In genomic region chr1:232630047-232630893, GRCh38 we compare ENCODE assay signal across 1 cellular context.
TF ChIP-seq lines count a peak whose summit lies in the region.

Gene SIPA1L2, minus strand, starts transcription at chr1:232630133. Its CDS starts 114,794 bp downstream, at chr1:232515339.

TF ChIP-seq in HEK293, 187 proteins besides CTCF, POLR2A, EP300 and RAD21 (continued from another document and continues in another):
- TF ChIP-seq ZNF660 (tag by site-specific recombination; IDR thresholded peaks at IDR 0.05) = peak; percentile 92
- TF ChIP-seq HOXC10 (CRISPR knock-in tag; IDR thresholded peaks at IDR 0.05) = 0 out of 2 replicates have a peak, but pooled peaks have one; percentile 13
- TF ChIP-seq ZNF138 (tag by site-specific recombination; IDR thresholded peaks at IDR 0.05; ENCODE audit: borderline replicate concordance) = no peak
- peak; percentile 33 for TF ChIP-seq REST (tag by site-specific recombination; IDR thresholded peaks at IDR 0.05)
- no peak for TF ChIP-seq ZNF132 (tag by site-specific recombination; IDR thresholded peaks at IDR 0.05; ENCODE audit: borderline replicate concordance)
- TF ChIP-seq ZBTB1 (tag by site-specific recombination; IDR thresholded peaks at IDR 0.05) = no peak; the same call in 1 of the 2 replicates
- TF ChIP-seq ZSCAN18 (tag by site-specific recombination; IDR thresholded peaks at IDR 0.05) = no peak
- no peak for TF ChIP-seq ZNF48 (tag by site-specific recombination; IDR thresholded peaks at IDR 0.05)
- no peak for TF ChIP-seq ZNF248 (tag by site-specific recombination; IDR thresholded peaks at IDR 0.05)
- no peak for TF ChIP-seq ZNF133 (tag by site-specific recombination; IDR thresholded peaks at IDR 0.05)
- peak; percentile 87 for TF ChIP-seq KLF10 (tag by site-specific recombination; IDR thresholded peaks at IDR 0.05)
- peak; percentile 94; the same call in 1 of the 2 replicates for TF ChIP-seq KLF8 (tag by site-specific recombination; IDR thresholded peaks at IDR 0.05)
- peak; percentile 90 for TF ChIP-seq PRDM10 (tag by site-specific recombination; IDR thresholded peaks at IDR 0.05)
- peak; percentile 12; the same call in 1 of the 2 replicates for TF ChIP-seq PRDM1 (tag by site-specific recombination; IDR thresholded peaks at IDR 0.05)
- TF ChIP-seq ZNF350 (tag by site-specific recombination; IDR thresholded peaks at IDR 0.05) = no peak
- TF ChIP-seq ZNF239 (tag by site-specific recombination; IDR thresholded peaks at IDR 0.05) = no peak
- no peak for TF ChIP-seq ZNF626 (tag by site-specific recombination; IDR thresholded peaks at IDR 0.05)
- TF ChIP-seq SP7 (tag by site-specific recombination; IDR thresholded peaks at IDR 0.05) = peak; percentile 88
- TF ChIP-seq ZNF707 (tag by site-specific recombination; IDR thresholded peaks at IDR 0.05) = no peak
- no peak for TF ChIP-seq ZFP3 (tag by site-specific recombination; IDR thresholded peaks at IDR 0.05; ENCODE audit: low read depth)
- TF ChIP-seq RBAK (tag by site-specific recombination; IDR thresholded peaks at IDR 0.05) = no peak
- peak; percentile 98 for TF ChIP-seq ZFP37 (tag by site-specific recombination; IDR thresholded peaks at IDR 0.05)
- peak; percentile 53; the same call in 1 of the 2 replicates for TF ChIP-seq OSR2 (tag by site-specific recombination; IDR thresholded peaks at IDR 0.05)
- TF ChIP-seq MEIS1 (CRISPR knock-in tag; IDR thresholded peaks at IDR 0.05; ENCODE audit: borderline replicate concordance) = no peak; the same call in 1 of the 2 replicates
- TF ChIP-seq TRIM28 (IDR thresholded peaks at IDR 0.05; ENCODE audit: borderline replicate concordance, low read length) = no peak
- no peak for TF ChIP-seq ZNF449 (tag by site-specific recombination; IDR thresholded peaks at IDR 0.05)
- peak; percentile 97 for TF ChIP-seq ZNF335 (tag by site-specific recombination; conservative IDR thresholded peaks at IDR 0.05)
- no peak for TF ChIP-seq ZNF114 (tag by site-specific recombination; IDR thresholded peaks at IDR 0.05)
- no peak for TF ChIP-seq ZNF19 (tag by site-specific recombination; IDR thresholded peaks at IDR 0.05; ENCODE audit: low read depth)
- TF ChIP-seq ZNF148 (tag by site-specific recombination; IDR thresholded peaks at IDR 0.05; ENCODE audit: borderline replicate concordance) = no peak
- 0 out of 2 replicates have a peak, but pooled peaks have one; percentile 16 for TF ChIP-seq ZNF623 (tag by site-specific recombination; IDR thresholded peaks at IDR 0.05)
- TF ChIP-seq ZNF302 (tag by site-specific recombination; IDR thresholded peaks at IDR 0.05; ENCODE audit: low read depth) = no peak
- 0 out of 2 replicates have a peak, but pooled peaks have one; percentile 16 for TF ChIP-seq MZF1 (tag by site-specific recombination; IDR thresholded peaks at IDR 0.05; ENCODE audit: borderline replicate concordance)
- TF ChIP-seq SP2 (tag by site-specific recombination; IDR thresholded peaks at IDR 0.05) = peak; percentile 50
- no peak for TF ChIP-seq ZNF155 (tag by site-specific recombination; IDR thresholded peaks at IDR 0.05)
- TF ChIP-seq KLF17 (tag by site-specific recombination; IDR thresholded peaks at IDR 0.05) = peak; percentile 76
- no peak for TF ChIP-seq ZNF292 (tag by site-specific recombination; IDR thresholded peaks at IDR 0.05; ENCODE audit: borderline replicate concordance, low read depth)
- TF ChIP-seq ZNF423 (tag by site-specific recombination; IDR thresholded peaks at IDR 0.05) = peak; percentile 99
- peak; percentile 92 for TF ChIP-seq ZBTB20 (tag by site-specific recombination; IDR thresholded peaks at IDR 0.05)
- TF ChIP-seq ZBTB44 (tag by site-specific recombination; IDR thresholded peaks at IDR 0.05) = peak; percentile 67
- peak; percentile 95 for TF ChIP-seq IKZF3 (tag by site-specific recombination; IDR thresholded peaks at IDR 0.05)
- TF ChIP-seq ZNF37A (tag by site-specific recombination; IDR thresholded peaks at IDR 0.05) = 0 out of 2 replicates have a peak, but pooled peaks have one; percentile 22
- peak; percentile 96 for TF ChIP-seq PATZ1 (tag by site-specific recombination; IDR thresholded peaks at IDR 0.05)
- no peak for TF ChIP-seq ZNF529 (tag by site-specific recombination; IDR thresholded peaks at IDR 0.05; ENCODE audit: insufficient replicate concordance)
- peak; percentile 71 for TF ChIP-seq ZNF843 (tag by site-specific recombination; IDR thresholded peaks at IDR 0.05)
- TF ChIP-seq ZNF670 (tag by site-specific recombination; IDR thresholded peaks at IDR 0.05; ENCODE audit: low read depth) = no peak
